Comparison of ENCODE assay signal across 1 cellular context in genomic region chr19:45792482-45793177, GRCh38.
TF ChIP-seq lines count a peak whose summit lies in the region.

DMWD (minus strand) TSS chr19:45792845; CDS start chr19:45792756, 89 bp downstream.

TF ChIP-seq in HepG2, 621 proteins besides CTCF, POLR2A, EP300 and RAD21 (continued from another document and continues in another):
- no peak for TF ChIP-seq ZNF512B (CRISPR knock-in tag; IDR thresholded peaks at IDR 0.05; ENCODE audit: borderline replicate concordance)
- no peak; the same call in 1 of the 2 replicates for TF ChIP-seq PHF20 (CRISPR knock-in tag; IDR thresholded peaks at IDR 0.05)
- TF ChIP-seq ZNF33A (CRISPR knock-in tag; IDR thresholded peaks at IDR 0.05; ENCODE audit: borderline replicate concordance): no peak
- peak; percentile 38; the same call in 1 of the 2 replicates for TF ChIP-seq ZGPAT (CRISPR knock-in tag; IDR thresholded peaks at IDR 0.05)
- no peak for TF ChIP-seq DDIT3 (CRISPR knock-in tag; IDR thresholded peaks at IDR 0.05)
- TF ChIP-seq HINFP (CRISPR knock-in tag; IDR thresholded peaks at IDR 0.05; ENCODE audit: low read depth): no peak
- no peak for TF ChIP-seq NCOA5 (CRISPR knock-in tag; IDR thresholded peaks at IDR 0.05)
- TF ChIP-seq IRF2 (CRISPR knock-in tag; IDR thresholded peaks at IDR 0.05): 0 out of 2 replicates have a peak, but pooled peaks have one; percentile 16
- no peak for TF ChIP-seq CENPBD1 (CRISPR knock-in tag; IDR thresholded peaks at IDR 0.05; ENCODE audit: borderline replicate concordance, low read depth)
- TF ChIP-seq KDM1A (CRISPR knock-in tag; IDR thresholded peaks at IDR 0.05): no peak
- 0 out of 2 replicates have a peak, but pooled peaks have one; percentile 17 for TF ChIP-seq SIN3A (IDR thresholded peaks at IDR 0.05; ENCODE audit: borderline replicate concordance, low read depth, low read length)
- no peak for TF ChIP-seq ZFP90 (CRISPR knock-in tag; IDR thresholded peaks at IDR 0.05; ENCODE audit: borderline replicate concordance)
- no peak for TF ChIP-seq TOE1 (CRISPR knock-in tag; IDR thresholded peaks at IDR 0.05)
- no peak for TF ChIP-seq SOX6 (IDR thresholded peaks at IDR 0.05)
- TF ChIP-seq SOX6 (CRISPR knock-in tag; IDR thresholded peaks at IDR 0.05): no peak
- no peak for TF ChIP-seq ZNF792 (CRISPR knock-in tag; IDR thresholded peaks at IDR 0.05)
- no peak for TF ChIP-seq HOXA3 (CRISPR knock-in tag; IDR thresholded peaks at IDR 0.05)
- no peak for TF ChIP-seq SP1 (IDR thresholded peaks at IDR 0.05)
- peak; percentile 70; the same call in 1 of the 2 replicates for TF ChIP-seq SP1 (CRISPR knock-in tag; IDR thresholded peaks at IDR 0.05)
- TF ChIP-seq ZFY (CRISPR knock-in tag; IDR thresholded peaks at IDR 0.05): peak; percentile 87
- TF ChIP-seq ZNF574 (CRISPR knock-in tag; IDR thresholded peaks at IDR 0.05): 0 out of 2 replicates have a peak, but pooled peaks have one; percentile 20
- TF ChIP-seq IKZF1 (IDR thresholded peaks at IDR 0.05): no peak
- TF ChIP-seq MAZ (IDR thresholded peaks at IDR 0.05; ENCODE audit: borderline replicate concordance, low read depth, low read length): no peak
- peak; percentile 68; the same call in 1 of the 2 replicates for TF ChIP-seq MAZ (CRISPR knock-in tag; IDR thresholded peaks at IDR 0.05; ENCODE audit: low read depth)
- TF ChIP-seq ZNF362 (CRISPR knock-in tag; IDR thresholded peaks at IDR 0.05; ENCODE audit: borderline replicate concordance): peak; percentile 95
- peak; percentile 90 for TF ChIP-seq RFX3 (CRISPR knock-in tag; IDR thresholded peaks at IDR 0.05)
- no peak; the same call in 1 of the 2 replicates for TF ChIP-seq ZHX2 (IDR thresholded peaks at IDR 0.05; ENCODE audit: low read depth)
- no peak for TF ChIP-seq ZHX2 (CRISPR knock-in tag; IDR thresholded peaks at IDR 0.05; ENCODE audit: borderline replicate concordance)
- TF ChIP-seq ZNF501 (CRISPR knock-in tag; IDR thresholded peaks at IDR 0.05): no peak
- TF ChIP-seq ZNF282 (IDR thresholded peaks at IDR 0.05; ENCODE audit: partially characterized antibody): no peak
- no peak for TF ChIP-seq MEF2D (CRISPR knock-in tag; IDR thresholded peaks at IDR 0.05)
- peak; percentile 59; the same call in 1 of the 2 replicates for TF ChIP-seq ARID4A (CRISPR knock-in tag; IDR thresholded peaks at IDR 0.05; ENCODE audit: borderline replicate concordance)
- TF ChIP-seq ELF3 (CRISPR knock-in tag; IDR thresholded peaks at IDR 0.05): no peak
- peak; percentile 100 for TF ChIP-seq RBM22 (optimal IDR thresholded peaks at IDR 0.05; ENCODE audit: low read length)
- no peak for TF ChIP-seq THYN1 (CRISPR knock-in tag; IDR thresholded peaks at IDR 0.05; ENCODE audit: borderline replicate concordance, low read depth)
- peak; percentile 66 for TF ChIP-seq DRAP1 (CRISPR knock-in tag; IDR thresholded peaks at IDR 0.05)
